12 cellular contexts compared by ENCODE assay signal in genomic region chr17:2227025-2227699, GRCh38.
"Had no signal": no experiment of that assay in that cellular context is flagged by ENCODE, and none has a peak within 500 bp of the region (broad histone marks: within the 10 kb centered on the region; RNA-seq: fewer than 3 reads in every experiment).

No MANE protein-coding gene starts in this region.

- H3K4me3 ChIP-seq: left ventricle myocardium inferior, pancreas, testis had no signal

- ATAC-seq: activated CD4-positive, alpha-beta T cell treated with anti-CD3 and anti-CD28 coated beads for 36 hours; pancreas; stimulated activated naive CD8-positive, alpha-beta T cell treated with anti-CD3 and anti-CD28 coated beads, Interleukin-15, amount 100 ng/mL, for 72 hours; T-cell had no signal

- DNase-seq: activated CD4-positive, alpha-beta memory T cell treated with anti-CD3 and anti-CD28 coated beads, Interleukin-2, amount 10 ng/mL, durations not matched to agents 7 days and 5 days; activated CD4-positive, alpha-beta T cell treated with anti-CD3 and anti-CD28 coated beads for 36 hours; activated CD8-positive, alpha-beta memory T cell treated with anti-CD3 and anti-CD28 coated beads, Interleukin-2, amount 50 U/mL, for 48 hours; islet precursor cell; left ventricle myocardium inferior; pancreas; stimulated activated CD4-positive, alpha-beta T cell treated with anti-CD3 and anti-CD28 coated beads, Interleukin-4, amount 100 ng/mL, for 4 hours; stimulated activated naive CD8-positive, alpha-beta T cell treated with anti-CD3 and anti-CD28 coated beads, Interleukin-15, amount 100 ng/mL, for 72 hours; T-cell; testis had no signal

- H3K27ac Mint-ChIP-seq: activated CD4-positive, alpha-beta memory T cell treated with anti-CD3 and anti-CD28 coated beads, Interleukin-2, amount 10 ng/mL, durations not matched to agents 7 days and 5 days; activated CD4-positive, alpha-beta T cell treated with anti-CD3 and anti-CD28 coated beads for 36 hours; stimulated activated naive CD8-positive, alpha-beta T cell treated with anti-CD3 and anti-CD28 coated beads, Interleukin-15, amount 100 ng/mL, for 72 hours had no signal

- H3K27me3 Mint-ChIP-seq: activated CD4-positive, alpha-beta T cell treated with anti-CD3 and anti-CD28 coated beads for 36 hours; stimulated activated naive CD8-positive, alpha-beta T cell treated with anti-CD3 and anti-CD28 coated beads, Interleukin-15, amount 100 ng/mL, for 72 hours; T-cell had no signal

- H3K9me3 ChIP-seq: left ventricle myocardium inferior, pancreas, testis had no signal

- H3K27me3 ChIP-seq: pancreas, testis had no signal

- H3K36me3 ChIP-seq: pancreas had no signal

- H3K27ac ChIP-seq: left ventricle myocardium inferior, pancreas, testis, VCaP had no signal

- H3K9me3 Mint-ChIP-seq: activated CD4-positive, alpha-beta memory T cell treated with anti-CD3 and anti-CD28 coated beads, Interleukin-2, amount 10 ng/mL, durations not matched to agents 7 days and 5 days; neural crest cell; stimulated activated naive CD8-positive, alpha-beta T cell treated with anti-CD3 and anti-CD28 coated beads, Interleukin-15, amount 100 ng/mL, for 72 hours; T-cell had no signal

- H3K4me3 Mint-ChIP-seq: activated CD4-positive, alpha-beta memory T cell treated with anti-CD3 and anti-CD28 coated beads, Interleukin-2, amount 10 ng/mL, durations not matched to agents 7 days and 5 days; activated CD4-positive, alpha-beta T cell treated with anti-CD3 and anti-CD28 coated beads for 36 hours; neural crest cell; stimulated activated naive CD8-positive, alpha-beta T cell treated with anti-CD3 and anti-CD28 coated beads, Interleukin-15, amount 100 ng/mL, for 72 hours; T-cell had no signal
